Comparison of ENCODE assay signal across 1 cellular context in the genomic region with DNA sequence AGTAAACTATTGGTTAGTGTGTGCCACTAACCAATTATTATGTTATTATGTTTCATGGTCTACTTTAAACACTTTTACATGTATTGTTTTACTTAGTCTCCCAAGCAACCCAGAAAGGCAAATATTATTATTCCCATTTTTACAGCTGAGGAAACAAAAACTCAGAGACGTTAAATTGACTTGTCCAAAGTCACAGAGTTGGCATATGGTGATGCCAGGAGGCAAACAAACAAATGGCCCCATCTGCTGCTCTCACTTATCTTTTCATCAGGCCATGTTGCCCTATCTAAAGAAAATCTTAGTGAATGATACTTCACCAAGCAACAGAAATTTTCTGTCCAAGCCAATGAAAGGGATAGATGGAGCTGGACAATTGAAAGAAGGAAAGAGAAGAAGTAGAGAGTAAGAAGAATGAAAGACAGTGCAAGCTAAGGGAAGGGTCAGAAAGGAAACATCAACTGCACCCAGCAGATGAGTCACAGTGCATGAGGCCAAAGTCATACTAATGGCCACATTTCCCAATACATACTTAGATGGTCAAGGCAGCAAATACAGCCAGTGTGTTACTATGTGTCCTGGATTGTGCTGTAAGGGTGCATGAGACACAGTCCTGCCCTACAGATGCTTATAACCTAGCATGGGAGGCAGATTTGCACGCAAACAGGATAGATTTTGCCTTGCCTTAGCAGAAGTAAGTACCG.
TF ChIP-seq lines count a peak whose summit lies in the region.

No MANE protein-coding gene starts in this region.

TF ChIP-seq in H1, 55 proteins besides CTCF, POLR2A, EP300 and RAD21 (continued from another document):
- TF ChIP-seq CHD7 (IDR thresholded peaks at IDR 0.05; ENCODE audit: insufficient replicate concordance, low read length) = no peak
